ENCODE assay signal across 17 cellular contexts in the genomic region with DNA sequence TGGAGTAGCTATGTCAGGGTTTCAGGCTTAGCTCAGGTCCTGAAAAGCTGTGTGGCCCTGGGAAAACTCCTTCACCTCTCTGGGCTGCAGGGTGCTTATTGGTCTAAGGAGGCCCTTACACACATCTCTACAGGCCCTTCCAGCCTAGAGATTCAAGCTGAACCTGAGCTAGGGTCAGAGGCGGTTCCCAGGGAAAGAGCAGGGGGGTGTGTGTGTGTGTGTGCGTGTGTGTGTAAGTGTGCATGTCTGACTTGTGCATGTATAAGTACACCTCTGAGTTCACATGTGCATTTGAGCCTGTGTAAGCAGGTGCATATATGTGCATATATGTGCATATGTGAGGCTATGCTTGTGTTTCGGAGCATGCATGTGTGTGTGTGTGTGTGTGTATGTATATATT.
DNase-seq lines count a peak whose midpoint lies in the region; ATAC-seq and TF ChIP-seq lines count a peak whose summit lies in the region.
"Had no signal": no experiment of that assay in that cellular context is flagged by ENCODE, and none has a peak within 500 bp of the region (broad histone marks: within the 10 kb centered on the region; RNA-seq: fewer than 3 reads in every experiment).

No MANE protein-coding gene starts in this region.

- no peak for TF ChIP-seq CTCF in RWPE2 (IDR thresholded peaks at IDR 0.05; ENCODE audit: poor library complexity, severe bottlenecking)
- TF ChIP-seq CTCF in esophagus muscularis mucosa (IDR thresholded peaks at IDR 0.05) = no peak

- H3K4me1 ChIP-seq in RWPE2 (ENCODE audit: insufficient read depth, poor library complexity, severe bottlenecking) = no peaks in the 10 kb centered on the region
- H3K4me1 ChIP-seq in esophagus muscularis mucosa = no peaks in the 10 kb centered on the region
- H3K4me1 ChIP-seq in trophoblast cell (ENCODE audit: control insufficient read depth in 1 of 2, insufficient read depth in 2 of 2, low read length in 2 of 2) = no peaks in the 10 kb centered on the region
- H3K4me1 ChIP-seq: Caco-2 had no signal

- H2AFZ ChIP-seq in trophoblast cell (ENCODE audit: insufficient read depth, low read length, poor library complexity) = no peak overlapping the region
- H2AFZ ChIP-seq: GM23248 had no signal

- no peak overlapping the region for H4K8ac ChIP-seq in trophoblast cell (ENCODE audit: low read depth, low read length)

- no peak for TF ChIP-seq EP300 in esophagus muscularis mucosa (IDR thresholded peaks at IDR 0.05)

- H3K14ac ChIP-seq in trophoblast cell (ENCODE audit: low read length) = no peak overlapping the region

- intact Hi-C loops in esophagus muscularis mucosa (cut with DNase I) = no loop called here

- H2BK120ac ChIP-seq in trophoblast cell (ENCODE audit: insufficient read depth, low read length, poor library complexity) = no peak overlapping the region

- no peak overlapping the region for H4K91ac ChIP-seq in trophoblast cell (ENCODE audit: low read depth, low read length)

- H3K9me3 ChIP-seq in RWPE2 (ENCODE audit: severe bottlenecking) (no peaks in the 10 kb centered on the region), esophagus muscularis mucosa (no peaks in the 10 kb centered on the region), trophoblast cell (ENCODE audit: insufficient read depth, low read depth, low read length) (peaks cover 2% of the 10 kb centered on the region)
- H3K9me3 ChIP-seq: BLaER1, Caco-2 had no signal

- H3K4me3 ChIP-seq in RWPE2 (ENCODE audit: severe bottlenecking) = no peak overlapping the region
- no peak overlapping the region for H3K4me3 ChIP-seq in esophagus muscularis mucosa
- H3K4me3 ChIP-seq in trophoblast cell (ENCODE audit: low read depth, low read length) = peak overlapping the region; percentile 2
- H3K4me3 ChIP-seq: BLaER1, GM23248 had no signal

- no peaks in the 10 kb centered on the region for H3K36me3 ChIP-seq in RWPE2 (ENCODE audit: low read depth)
- no peaks in the 10 kb centered on the region for H3K36me3 ChIP-seq in esophagus muscularis mucosa
- no peaks in the 10 kb centered on the region for H3K36me3 ChIP-seq in trophoblast cell (ENCODE audit: control insufficient read depth in 1 of 2, insufficient read depth in 2 of 2, low read length in 2 of 2)
- H3K36me3 ChIP-seq: BLaER1 had no signal

- H3K4me2 ChIP-seq in trophoblast cell (ENCODE audit: low read length) = no peak overlapping the region
- H3K4me2 ChIP-seq: BLaER1 had no signal

- H2AK5ac ChIP-seq in trophoblast cell (ENCODE audit: low read length) = no peak overlapping the region

- H3K79me2 ChIP-seq in trophoblast cell (ENCODE audit: control insufficient read depth, insufficient read depth, low read length, poor library complexity) = no peaks in the 10 kb centered on the region

- TF ChIP-seq POLR2A in esophagus muscularis mucosa (IDR thresholded peaks at IDR 0.05; ENCODE audit: low read depth) = no peak

- H3K23ac ChIP-seq in trophoblast cell (ENCODE audit: low read length) = no peak overlapping the region

- WGBS in esophagus muscularis mucosa = 91% methylated on average over 3 of the region's 3 CpGs
- WGBS in trophoblast cell (ENCODE audit: extremely low coverage, insufficient coverage, insufficient read length) = no CpG with 5 or more reads among the region's 3 CpGs

- no peak overlapping the region for H3K9ac ChIP-seq in trophoblast cell (ENCODE audit: low read length)
- H3K9ac ChIP-seq: BLaER1, GM23248 had no signal

- H3K27ac ChIP-seq in RWPE2 (ENCODE audit: poor library complexity, severe bottlenecking) (no peak overlapping the region), esophagus muscularis mucosa (replicated peaks in 1 of 4) (no peak overlapping the region), trophoblast cell (ENCODE audit: low read depth, low read length) (no peak overlapping the region)
- H3K27ac ChIP-seq: BLaER1, C4-2B, GM23248 had no signal

- no peak overlapping the region for H3K4ac ChIP-seq in trophoblast cell (ENCODE audit: low read depth, low read length)

- DNase-seq in RWPE2 (ENCODE audit: low spot score) = peak; percentile 7
- DNase-seq in esophagus muscularis mucosa (ENCODE audit: extremely low spot score) = peak; percentile 90
- no peak for DNase-seq in trophoblast cell
- DNase-seq in superior temporal gyrus (ENCODE audit: extremely low spot score) = no peak
- DNase-seq in NCI-H446 treated with DMSO at 0.1 percent for 48 hours (lab: John Stamatoyannopoulos, UW) = no peak
- DNase-seq: Caco-2; CD4-positive, CD25-positive, alpha-beta regulatory T cell; CD8-positive, alpha-beta T cell; DMS153; DND-41; GM23248; H9; HFFc6 had no signal

- H2BK12ac ChIP-seq in trophoblast cell (ENCODE audit: low read length) = no peak overlapping the region

- H3K79me1 ChIP-seq in trophoblast cell (ENCODE audit: low read length) = no peaks in the 10 kb centered on the region

- no peak overlapping the region for H3K18ac ChIP-seq in trophoblast cell (ENCODE audit: low read length)

- no peak overlapping the region for H4K12ac ChIP-seq in trophoblast cell (ENCODE audit: low read depth, low read length)

- ATAC-seq in RWPE2 (ENCODE audit: low read depth) (no peak), GM18519 (IDR thresholded peaks at IDR 0.05; ENCODE audit: low FRiP score, unreplicated experiment) (no peak)
- ATAC-seq: CD8-positive, alpha-beta T cell; HCT116 had no signal

- H2BK5ac ChIP-seq in trophoblast cell (ENCODE audit: low read depth, low read length, poor library complexity) = no peak overlapping the region

- peaks cover 4% of the 10 kb centered on the region for H3K27me3 ChIP-seq in RWPE2 (ENCODE audit: insufficient read depth, poor library complexity, severe bottlenecking)
- H3K27me3 ChIP-seq in esophagus muscularis mucosa = no peaks in the 10 kb centered on the region
- no peaks in the 10 kb centered on the region for H3K27me3 ChIP-seq in trophoblast cell (ENCODE audit: insufficient read depth, low read length)
- H3K27me3 ChIP-seq: BLaER1 had no signal

Comparison
In these comparisons a context has a peak if more than half of its experiments do, and no peak if none do; other contexts are left out.
1. DNase-seq: peak in RWPE2 (single experiment) and esophagus muscularis mucosa (single experiment); none in trophoblast cell (0 of 2), superior temporal gyrus (single experiment) and NCI-H446 treated with DMSO at 0.1 percent for 48 hours (single experiment).